27 cellular contexts compared by ENCODE assay signal in the genomic region with DNA sequence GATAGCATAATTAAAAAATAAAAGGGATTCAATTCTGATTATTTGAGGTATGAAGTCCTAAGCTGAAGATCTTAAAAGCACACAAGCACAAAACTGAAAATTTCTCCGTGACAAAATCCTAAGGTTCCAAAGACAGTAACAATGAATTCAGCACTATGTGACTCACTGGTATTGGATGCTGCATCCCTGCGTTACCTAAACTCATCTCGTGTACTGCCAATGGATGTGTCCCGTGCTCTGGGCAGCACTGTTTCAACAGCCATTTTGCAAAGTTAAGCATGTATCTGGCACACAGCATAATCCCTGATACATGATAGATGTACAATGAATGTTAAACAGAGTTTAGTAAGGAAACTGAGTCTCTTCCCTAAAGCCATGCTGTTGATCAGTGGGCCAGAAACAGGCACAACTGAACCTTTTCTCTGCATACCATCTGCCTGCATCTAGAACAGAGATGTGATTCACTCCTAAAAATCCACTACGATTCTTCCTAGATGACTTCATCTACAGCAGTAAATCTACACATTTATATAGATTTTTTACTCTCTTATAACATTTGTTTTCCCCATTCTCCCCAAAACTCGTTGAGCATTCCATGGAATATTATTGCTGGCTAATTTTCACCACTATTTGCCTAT. TPM values are rescaled to one million over a fixed set of nuclear protein-coding genes. Genes with fewer than 3 reads are reported as not detected.
A peak's percentile ranks its signal among the peaks of the same experiment; 100 is the strongest.
DNase-seq lines count a peak whose midpoint lies in the region; ATAC-seq and TF ChIP-seq lines count a peak whose summit lies in the region.
"Had no signal": no experiment of that assay in that cellular context is flagged by ENCODE, and none has a peak within 500 bp of the region (broad histone marks: within the 10 kb centered on the region; RNA-seq: fewer than 3 reads in every experiment).

No MANE protein-coding gene starts in this region.

- peaks cover 0 to 3% of the 10 kb centered on the region in 2 experiments for H3K4me1 ChIP-seq in trophoblast cell (ENCODE audit: control insufficient read depth in 1 of 2, insufficient read depth in 2 of 2, low read length in 2 of 2)

- WGBS in trophoblast cell (ENCODE audit: extremely low coverage, insufficient coverage, insufficient read length) = no CpG with 5 or more reads among the region's 6 CpGs

- no peak overlapping the region for H3K27ac ChIP-seq in trophoblast cell (ENCODE audit: low read depth, low read length)
- H3K27ac ChIP-seq: left lung, ovary had no signal

- DNase-seq in AG08395 (ENCODE audit: low spot score) (peak; percentile 25), HCEC 1CT (peak; percentile 56), astrocyte of the hippocampus (ENCODE audit: low read depth, low spot score) (peak; percentile 10), trophoblast cell (peak; percentile 19 to 63), GM10266 (ENCODE audit: extremely low spot score) (no peak), immature natural killer cell (no peak), amygdala (lab: John Stamatoyannopoulos, UW) (no peak)
- DNase-seq: activated CD8-positive, alpha-beta T cell treated with anti-CD3 and anti-CD28 coated beads, Interleukin-2, amount 10 ng/mL, durations not matched to agents 7 days and 5 days; activated naive CD8-positive, alpha-beta T cell treated with anti-CD3 and anti-CD28 coated beads, Interleukin-2, amount 10 ng/mL, durations not matched to agents 7 days and 5 days; DND-41; H7; islet precursor cell; left lung; mesenchymal stem cell; MV-4-11; NCI-H1436; NCI-H2081; NCI-H69; nephron progenitor cell; ovary; PC-3; retina; small intestine; stimulated activated naive CD4-positive, alpha-beta T cell treated with Interleukin-2 at 50 U/mL for 16 hours; T-helper 17 cell had no signal

- no peak overlapping the region for H3K4ac ChIP-seq in trophoblast cell (ENCODE audit: low read depth, low read length)

- H2AK5ac ChIP-seq in trophoblast cell (ENCODE audit: low read length) = no peak overlapping the region

- H4K91ac ChIP-seq in trophoblast cell (ENCODE audit: low read depth, low read length) = no peak overlapping the region

- ATAC-seq in GM21390 (IDR thresholded peaks at IDR 0.05; ENCODE audit: unreplicated experiment) = no peak
- ATAC-seq: activated CD8-positive, alpha-beta T cell treated with anti-CD3 and anti-CD28 coated beads, Interleukin-2, amount 10 ng/mL, durations not matched to agents 7 days and 5 days; left lung; PC-3; T-helper 17 cell had no signal

- H3K23ac ChIP-seq in trophoblast cell (ENCODE audit: low read length) = peak overlapping the region; percentile 8

- H3K27ac Mint-ChIP-seq in immature natural killer cell = peak overlapping the region in 2 of 6 donors; percentile 5 to 55
- H3K27ac Mint-ChIP-seq: activated CD8-positive, alpha-beta T cell treated with anti-CD3 and anti-CD28 coated beads, Interleukin-2, amount 10 ng/mL, durations not matched to agents 7 days and 5 days; activated naive CD8-positive, alpha-beta T cell treated with anti-CD3 and anti-CD28 coated beads, Interleukin-2, amount 10 ng/mL, durations not matched to agents 7 days and 5 days; CD14-positive monocyte; nephron progenitor cell; T-helper 17 cell had no signal

- no peak overlapping the region for H2BK120ac ChIP-seq in trophoblast cell (ENCODE audit: insufficient read depth, low read length, poor library complexity)

- no peak overlapping the region for H4K12ac ChIP-seq in trophoblast cell (ENCODE audit: low read depth, low read length)

- H3K4me3 Mint-ChIP-seq in immature natural killer cell = no peak overlapping the region
- H3K4me3 Mint-ChIP-seq: activated CD8-positive, alpha-beta T cell treated with anti-CD3 and anti-CD28 coated beads, Interleukin-2, amount 10 ng/mL, durations not matched to agents 7 days and 5 days; activated naive CD8-positive, alpha-beta T cell treated with anti-CD3 and anti-CD28 coated beads, Interleukin-2, amount 10 ng/mL, durations not matched to agents 7 days and 5 days; CD14-positive monocyte; nephron progenitor cell; T-helper 17 cell had no signal

- no peaks in the 10 kb centered on the region for H3K9me3 Mint-ChIP-seq in immature natural killer cell
- H3K9me3 Mint-ChIP-seq: CD14-positive monocyte, nephron progenitor cell had no signal

- no peaks in the 10 kb centered on the region for H3K9me3 ChIP-seq in trophoblast cell (ENCODE audit: insufficient read depth, low read depth, low read length)
- H3K9me3 ChIP-seq: left lung, ovary had no signal

- no peak overlapping the region for H2BK12ac ChIP-seq in trophoblast cell (ENCODE audit: low read length)

- H3K79me1 ChIP-seq in trophoblast cell (ENCODE audit: low read length) = no peaks in the 10 kb centered on the region

- H3K27me3 ChIP-seq in trophoblast cell (ENCODE audit: insufficient read depth, low read length) = no peaks in the 10 kb centered on the region
- H3K27me3 ChIP-seq: left lung, ovary had no signal

- no peak overlapping the region for H2AFZ ChIP-seq in trophoblast cell (ENCODE audit: insufficient read depth, low read length, poor library complexity)

- H3K4me1 Mint-ChIP-seq in immature natural killer cell = peaks cover 43 to 79% of the 10 kb centered on the region in 2 donors
- H3K4me1 Mint-ChIP-seq: CD14-positive monocyte had no signal

- H4K8ac ChIP-seq in trophoblast cell (ENCODE audit: low read depth, low read length) = no peak overlapping the region

- TF ChIP-seq CTCF in GM10266 (IDR thresholded peaks at IDR 0.05; ENCODE audit: control insufficient read depth, insufficient read depth, low read depth, missing control alignments) = no peak

- H3K14ac ChIP-seq in trophoblast cell (ENCODE audit: low read length) = no peak overlapping the region

- H3K4me2 ChIP-seq in trophoblast cell (ENCODE audit: low read length) = no peak overlapping the region

- no peaks in the 10 kb centered on the region for H3K27me3 Mint-ChIP-seq in immature natural killer cell (ENCODE audit: low read depth in 3 of 3)
- H3K27me3 Mint-ChIP-seq: activated naive CD8-positive, alpha-beta T cell treated with anti-CD3 and anti-CD28 coated beads, Interleukin-2, amount 10 ng/mL, durations not matched to agents 7 days and 5 days; T-helper 17 cell had no signal

- H3K9ac ChIP-seq in trophoblast cell (ENCODE audit: low read length) = no peak overlapping the region

- no peak overlapping the region for H2BK5ac ChIP-seq in trophoblast cell (ENCODE audit: low read depth, low read length, poor library complexity)

- H3K4me3 ChIP-seq in trophoblast cell (ENCODE audit: low read depth, low read length) = no peak overlapping the region
- H3K4me3 ChIP-seq: left lung, ovary had no signal

- peaks cover 8 to 14% (median 10%) of the 10 kb centered on the region in 3 donors for H3K36me3 Mint-ChIP-seq in immature natural killer cell

- no peaks in the 10 kb centered on the region for H3K79me2 ChIP-seq in trophoblast cell (ENCODE audit: control insufficient read depth, insufficient read depth, low read length, poor library complexity)

- no peak overlapping the region for H3K18ac ChIP-seq in trophoblast cell (ENCODE audit: low read length)

- no peaks in the 10 kb centered on the region for H3K36me3 ChIP-seq in trophoblast cell (ENCODE audit: control insufficient read depth in 1 of 2, insufficient read depth in 2 of 2, low read length in 2 of 2)
- H3K36me3 ChIP-seq: left lung, ovary had no signal

RNA-seq across cellular contexts. Expression of a gene that starts 14.3 kb away (rescaled TPM):
- 22.7 and 24.4 TPM in 2 replicates for polyA plus RNA-seq in trophoblast cell (2013)
- polyA plus RNA-seq in immature natural killer cell = 10 to 100 TPM; 49.4 to 67.1 (median 58.2) TPM

Comparison
In these comparisons a context has a peak if more than half of its experiments do, and no peak if none do; other contexts are left out.
1. DNase-seq: peak in AG08395 (single experiment), HCEC 1CT (single experiment), astrocyte of the hippocampus (single experiment) and trophoblast cell (2 of 2); none in GM10266 (single experiment), immature natural killer cell (0 of 3) and amygdala (0 of 56).